Comparison of ENCODE assay signal across 10 cellular contexts in the genomic region with DNA sequence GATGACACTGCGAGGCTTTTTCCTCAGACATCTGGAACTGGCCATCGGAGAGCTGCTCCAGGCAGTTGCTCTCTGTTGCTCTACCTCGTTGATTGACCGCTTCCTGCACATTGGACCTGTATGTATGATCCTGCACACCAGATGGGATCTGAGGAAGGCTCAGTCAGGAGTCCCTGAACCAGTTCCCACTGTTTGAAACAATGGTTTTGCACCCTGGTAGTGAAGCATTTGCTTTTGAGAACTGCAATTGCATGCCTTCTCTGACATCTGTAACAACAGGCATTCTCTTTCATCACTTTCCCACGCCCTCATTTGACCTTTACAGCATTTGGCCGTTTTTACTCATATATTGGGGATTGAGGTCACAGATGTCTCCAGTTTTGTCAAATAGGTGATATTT.
A peak's percentile ranks its signal among the peaks of the same experiment; 100 is the strongest.
DNase-seq lines count a peak whose midpoint lies in the region; ATAC-seq and TF ChIP-seq lines count a peak whose summit lies in the region.
"Had no signal": no experiment of that assay in that cellular context is flagged by ENCODE, and none has a peak within 500 bp of the region (broad histone marks: within the 10 kb centered on the region; RNA-seq: fewer than 3 reads in every experiment).

No MANE protein-coding gene starts in this region.

- DNase-seq in NCI-H1694 treated with DMSO at 0.1 percent for 48 hours (lab: John Stamatoyannopoulos, UW) (peak; percentile 25), NCI-H1694 (lab: John Stamatoyannopoulos, UW) (no peak), cardiac fibroblast (ENCODE audit: low read depth in 2 of 2) (peak; percentile 64 to 86), progenitor cell of endocrine pancreas (ENCODE audit: low spot score, unreplicated experiment) (no peak), NCI-H345 (lab: John Stamatoyannopoulos, UW) (no peak)
- DNase-seq: 8988T, pancreas had no signal

- H3K4me1 Mint-ChIP-seq in progenitor cell of endocrine pancreas (ENCODE audit: low read depth): peaks cover 28% of the 10 kb centered on the region

- peaks cover 10% of the 10 kb centered on the region; the same call in 1 of the 2 replicates for H3K36me3 ChIP-seq in KOPT-K1 (ENCODE audit: insufficient read depth, low read length)
- H3K36me3 ChIP-seq: pancreas had no signal

- no peak overlapping the region for H3K4me3 Mint-ChIP-seq in progenitor cell of endocrine pancreas (ENCODE audit: low read depth)

- H3K27me3 Mint-ChIP-seq in progenitor cell of endocrine pancreas: no peaks in the 10 kb centered on the region

- no peak for TF ChIP-seq CTCF in cardiac fibroblast (IDR thresholded peaks at IDR 0.05; ENCODE audit: low read depth, low read length)
- TF ChIP-seq CTCF in progenitor cell of endocrine pancreas (IDR thresholded peaks at IDR 0.05; ENCODE audit: unreplicated experiment): no peak

- ATAC-seq in HG03175 (IDR thresholded peaks at IDR 0.05; ENCODE audit: unreplicated experiment) (no peak), GM21529 (IDR thresholded peaks at IDR 0.05; ENCODE audit: unreplicated experiment) (no peak)

- no peaks in the 10 kb centered on the region for H3K9me3 Mint-ChIP-seq in progenitor cell of endocrine pancreas (ENCODE audit: low read depth)

- peak overlapping the region; percentile 82 for H3K27ac Mint-ChIP-seq in progenitor cell of endocrine pancreas

- no peak overlapping the region for H3K4me3 ChIP-seq in cardiac fibroblast (replicated peaks in 1 of 2; ENCODE audit: low read depth in 2 of 2, low read length in 2 of 2)
- H3K4me3 ChIP-seq: pancreas had no signal

- peak overlapping the region; percentile 39 for H3K27ac ChIP-seq in KOPT-K1 (ENCODE audit: low read depth, low read length, poor library complexity, severe bottlenecking)
- H3K27ac ChIP-seq: pancreas had no signal

- peaks cover 8% of the 10 kb centered on the region for H3K36me3 Mint-ChIP-seq in progenitor cell of endocrine pancreas (ENCODE audit: insufficient read depth)

- H3K9me3 ChIP-seq in KOPT-K1 (ENCODE audit: insufficient read depth, low read length, poor library complexity, severe bottlenecking): no peaks in the 10 kb centered on the region
- H3K9me3 ChIP-seq: pancreas had no signal

Comparison
In these comparisons a context has a peak if more than half of its experiments do, and no peak if none do; other contexts are left out.
1. DNase-seq: peak in NCI-H1694 treated with DMSO at 0.1 percent for 48 hours (single experiment) and cardiac fibroblast (2 of 2); none in NCI-H1694 (single experiment), progenitor cell of endocrine pancreas (single experiment) and NCI-H345 (single experiment).